19 cellular contexts compared by ENCODE assay signal in the genomic region with DNA sequence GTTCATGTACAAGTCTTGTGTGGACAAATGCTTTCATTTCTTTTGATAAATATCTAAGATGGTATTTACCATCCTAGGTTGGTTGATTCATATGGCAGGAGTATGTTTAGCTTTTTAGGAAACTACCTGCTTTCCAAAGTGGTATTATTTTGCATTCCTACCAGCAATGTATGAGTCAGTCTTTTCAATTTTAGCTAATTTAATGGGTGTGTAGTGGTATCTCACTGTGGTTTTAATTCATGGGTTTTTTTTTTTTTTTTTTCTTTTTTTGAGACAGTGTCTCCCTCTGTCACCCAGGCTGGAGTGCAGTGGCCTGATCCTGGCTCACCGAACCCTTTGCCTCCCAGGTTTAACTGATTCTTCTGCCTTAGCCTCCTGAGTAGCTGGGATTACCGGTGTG. TPM values are rescaled to one million over a fixed set of nuclear protein-coding genes. Genes with fewer than 3 reads are reported as not detected.
DNase-seq lines count a peak whose midpoint lies in the region; ATAC-seq and TF ChIP-seq lines count a peak whose summit lies in the region.
"Had no signal": no experiment of that assay in that cellular context is flagged by ENCODE, and none has a peak within 500 bp of the region (broad histone marks: within the 10 kb centered on the region; RNA-seq: fewer than 3 reads in every experiment).

No MANE protein-coding gene starts in this region.

- intact Hi-C loops in activated naive CD4-positive, alpha-beta T cell treated with anti-CD3 and anti-CD28 coated beads for 36 hours (cut with micrococcal nuclease), result loop anchor here (1.0 to 10.0 kb wide), 3 partner anchors 98 to 372 kb away; a partner anchor contains a TSS

- peak overlapping the region; percentile 74 for H3K27ac Mint-ChIP-seq in activated naive CD4-positive, alpha-beta T cell treated with anti-CD3 and anti-CD28 coated beads for 36 hours
- peak overlapping the region; percentile 79 for H3K27ac Mint-ChIP-seq in activated naive CD8-positive, alpha-beta T cell treated with anti-CD3 and anti-CD28 coated beads for 36 hours
- H3K27ac Mint-ChIP-seq in stimulated activated effector memory CD8-positive, alpha-beta T cell treated with anti-CD3 and anti-CD28 coated beads, Interleukin-12 subunit alpha, Interleukin-12 subunit beta, amount 100 ng/mL, for 72 hours, result peak overlapping the region; percentile 15

- peaks cover 10% of the 10 kb centered on the region for H3K9me3 Mint-ChIP-seq in activated naive CD4-positive, alpha-beta T cell treated with anti-CD3 and anti-CD28 coated beads for 36 hours
- H3K9me3 Mint-ChIP-seq in activated naive CD8-positive, alpha-beta T cell treated with anti-CD3 and anti-CD28 coated beads for 36 hours, result peaks cover 24% of the 10 kb centered on the region
- H3K9me3 Mint-ChIP-seq in stimulated activated effector memory CD8-positive, alpha-beta T cell treated with anti-CD3 and anti-CD28 coated beads, Interleukin-12 subunit alpha, Interleukin-12 subunit beta, amount 100 ng/mL, for 72 hours, result peaks cover 10% of the 10 kb centered on the region

- peak; percentile 51 for ATAC-seq in stimulated activated effector memory CD8-positive, alpha-beta T cell treated with anti-CD3 and anti-CD28 coated beads, Interleukin-12 subunit alpha, Interleukin-12 subunit beta, amount 100 ng/mL, for 72 hours
- ATAC-seq: SK-N-SH treated with all-trans-retinoic acid at 6 μM for 48 hours had no signal

- no peak overlapping the region for H3K4me3 Mint-ChIP-seq in activated naive CD4-positive, alpha-beta T cell treated with anti-CD3 and anti-CD28 coated beads for 36 hours
- peak overlapping the region; percentile 23 for H3K4me3 Mint-ChIP-seq in activated naive CD8-positive, alpha-beta T cell treated with anti-CD3 and anti-CD28 coated beads for 36 hours
- no peak overlapping the region for H3K4me3 Mint-ChIP-seq in stimulated activated effector memory CD8-positive, alpha-beta T cell treated with anti-CD3 and anti-CD28 coated beads, Interleukin-12 subunit alpha, Interleukin-12 subunit beta, amount 100 ng/mL, for 72 hours

- no peaks in the 10 kb centered on the region for H3K27me3 Mint-ChIP-seq in activated naive CD4-positive, alpha-beta T cell treated with anti-CD3 and anti-CD28 coated beads for 36 hours (ENCODE audit: low read depth)
- H3K27me3 Mint-ChIP-seq in activated naive CD8-positive, alpha-beta T cell treated with anti-CD3 and anti-CD28 coated beads for 36 hours, result no peaks in the 10 kb centered on the region

- POLR2A ChIA-PET in GM10248 (lab: Yijun Ruan, JAX), result no interaction called here

- CTCF ChIA-PET in activated naive CD4-positive, alpha-beta T cell treated with anti-CD3 and anti-CD28 coated beads for 36 hours (lab: Charles Lee), result interaction anchor here (0.6 to 0.7 kb wide), 3 partner anchors 10 to 269 kb away, joined by 3 to 4 read pairs (median 4); no protein-coding TSS in a partner anchor
- CTCF ChIA-PET in GM10248 (lab: Yijun Ruan, JAX), result no interaction called here

- no peak for TF ChIP-seq CTCF in GM10248 (IDR thresholded peaks at IDR 0.05; ENCODE audit: control extremely low read depth, extremely low read depth, low read depth, missing control alignments)

- peaks cover 67% of the 10 kb centered on the region for H3K4me1 Mint-ChIP-seq in activated naive CD4-positive, alpha-beta T cell treated with anti-CD3 and anti-CD28 coated beads for 36 hours (ENCODE audit: low read depth)
- H3K4me1 Mint-ChIP-seq in activated naive CD8-positive, alpha-beta T cell treated with anti-CD3 and anti-CD28 coated beads for 36 hours, result peaks cover 36% of the 10 kb centered on the region
- peaks cover 56% of the 10 kb centered on the region for H3K4me1 Mint-ChIP-seq in stimulated activated effector memory CD8-positive, alpha-beta T cell treated with anti-CD3 and anti-CD28 coated beads, Interleukin-12 subunit alpha, Interleukin-12 subunit beta, amount 100 ng/mL, for 72 hours

- peak; percentile 34 for DNase-seq in activated naive CD4-positive, alpha-beta T cell treated with anti-CD3 and anti-CD28 coated beads for 36 hours
- DNase-seq in activated naive CD4-positive, alpha-beta T cell (lab: John Stamatoyannopoulos, UW), result no peak
- DNase-seq in M059J (ENCODE audit: low read depth), result peak; percentile 43
- DNase-seq in activated naive CD8-positive, alpha-beta T cell treated with anti-CD3 and anti-CD28 coated beads for 36 hours, result no peak
- DNase-seq in stimulated activated effector memory CD8-positive, alpha-beta T cell treated with anti-CD3 and anti-CD28 coated beads, Interleukin-12 subunit alpha, Interleukin-12 subunit beta, amount 100 ng/mL, for 72 hours (ENCODE audit: low spot score in 2 of 2), result no peak
- no peak for DNase-seq in GM10248 (ENCODE audit: extremely low spot score)
- DNase-seq in activated effector memory CD4-positive, alpha-beta T cell treated with Interleukin-2 at 50 U/mL for 16 hours, result no peak
- DNase-seq in NCI-H2227 treated with DMSO at 0.1 percent for 48 hours (lab: John Stamatoyannopoulos, UW), result no peak
- DNase-seq: anterior cingulate cortex, cerebellar nuclear complex, foreskin melanocyte, GF-D8, GM23248, MM.1S, NCI-H1436 treated with DMSO at 0.1 percent for 48 hours, NCI-H524 treated with DMSO at 0.1 percent for 48 hours, RPMI8226, tibial artery had no signal

- peaks cover 39% of the 10 kb centered on the region for H3K36me3 Mint-ChIP-seq in activated naive CD4-positive, alpha-beta T cell treated with anti-CD3 and anti-CD28 coated beads for 36 hours (ENCODE audit: low read depth)
- peaks cover 69% of the 10 kb centered on the region for H3K36me3 Mint-ChIP-seq in activated naive CD8-positive, alpha-beta T cell treated with anti-CD3 and anti-CD28 coated beads for 36 hours
- H3K36me3 Mint-ChIP-seq in stimulated activated effector memory CD8-positive, alpha-beta T cell treated with anti-CD3 and anti-CD28 coated beads, Interleukin-12 subunit alpha, Interleukin-12 subunit beta, amount 100 ng/mL, for 72 hours, result peaks cover 14% of the 10 kb centered on the region

RNA-seq across cellular contexts. Expression of a gene that starts 4.2 kb away (rescaled TPM):
- total RNA-seq in activated naive CD4-positive, alpha-beta T cell treated with anti-CD3 and anti-CD28 coated beads for 36 hours, result 10 to 100 TPM; 34.7 to 35.8 TPM
- total RNA-seq in M059J (2014; rRNA removed; shearing (Covaris generic)), result 22.7 and 23.3 TPM in 2 replicates
- 10 to 100 TPM; 21.0 to 25.2 TPM for total RNA-seq in activated naive CD8-positive, alpha-beta T cell treated with anti-CD3 and anti-CD28 coated beads for 36 hours

RNA-seq across cellular contexts. Expression of a gene that starts 41.8 kb away (rescaled TPM):
- under 1 TPM; 0.17 to 0.30 TPM for total RNA-seq in activated naive CD4-positive, alpha-beta T cell treated with anti-CD3 and anti-CD28 coated beads for 36 hours
- total RNA-seq in M059J (2014; rRNA removed; shearing (Covaris generic)), result 0.42 and 1.4 TPM in 2 replicates
- total RNA-seq in activated naive CD8-positive, alpha-beta T cell treated with anti-CD3 and anti-CD28 coated beads for 36 hours, result under 1 TPM; 0.60 to 0.68 TPM

RNA-seq across cellular contexts. Expression of a gene that starts 41.8 kb away (rescaled TPM):
- total RNA-seq in activated naive CD4-positive, alpha-beta T cell treated with anti-CD3 and anti-CD28 coated beads for 36 hours, result 10 to 100 TPM; 44.9 to 45.1 TPM
- total RNA-seq in M059J (2014; rRNA removed; shearing (Covaris generic)), result 39.3 and 44.7 TPM in 2 replicates
- 10 to 100 TPM; 49.9 to 50.6 TPM for total RNA-seq in activated naive CD8-positive, alpha-beta T cell treated with anti-CD3 and anti-CD28 coated beads for 36 hours

Comparison
In these comparisons a context has a peak if more than half of its experiments do, and no peak if none do; other contexts are left out.
1. DNase-seq: peak in activated naive CD4-positive, alpha-beta T cell treated with anti-CD3 and anti-CD28 coated beads for 36 hours (single experiment) and M059J (single experiment); none in activated naive CD4-positive, alpha-beta T cell (0 of 4), activated naive CD8-positive, alpha-beta T cell treated with anti-CD3 and anti-CD28 coated beads for 36 hours (single experiment), stimulated activated effector memory CD8-positive, alpha-beta T cell treated with anti-CD3 and anti-CD28 coated beads, Interleukin-12 subunit alpha, Interleukin-12 subunit beta, amount 100 ng/mL, for 72 hours (0 of 2), GM10248 (single experiment), activated effector memory CD4-positive, alpha-beta T cell treated with Interleukin-2 at 50 U/mL for 16 hours (single experiment) and NCI-H2227 treated with DMSO at 0.1 percent for 48 hours (single experiment).
2. H3K27ac Mint-ChIP-seq: peak in every context shown above with its lines; median percentile 79 in activated naive CD8-positive, alpha-beta T cell treated with anti-CD3 and anti-CD28 coated beads for 36 hours; 74 in activated naive CD4-positive, alpha-beta T cell treated with anti-CD3 and anti-CD28 coated beads for 36 hours; 15 in stimulated activated effector memory CD8-positive, alpha-beta T cell treated with anti-CD3 and anti-CD28 coated beads, Interleukin-12 subunit alpha, Interleukin-12 subunit beta, amount 100 ng/mL, for 72 hours.